34 cellular contexts compared by ENCODE assay signal in genomic region chr11:32576456-32576855, GRCh38.
"Had no signal": no experiment of that assay in that cellular context is flagged by ENCODE, and none has a peak within 500 bp of the region (broad histone marks: within the 10 kb centered on the region; RNA-seq: fewer than 3 reads in every experiment).

No MANE protein-coding gene starts in this region.

- H3K27ac ChIP-seq: brain microvascular endothelial cell, esophagus muscularis mucosa, foreskin keratinocyte, gastrocnemius medialis, heart left ventricle, WERI-Rb-1 had no signal

- FAIRE-seq: astrocyte, bronchial epithelial cell, colon had no signal

- H3K4me3 ChIP-seq: esophagus muscularis mucosa, gastrocnemius medialis, heart left ventricle had no signal

- DNase-seq: activated B cell treated with CpG ODN at 0.5 μM for 24 hours; activated CD4-positive, alpha-beta memory T cell treated with anti-CD3 and anti-CD28 coated beads for 36 hours; activated CD4-positive, alpha-beta T cell treated with anti-CD3 and anti-CD28 coated beads for 48 hours; activated CD4-positive, alpha-beta T cell treated with anti-CD3 and anti-CD28 coated beads, Interleukin-2, amount 50 U/mL, for 1 hour; activated CD8-positive, alpha-beta memory T cell treated with anti-CD3 and anti-CD28 coated beads, Interleukin-2, amount 50 U/mL, for 48 hours; activated gamma-delta T cell; activated naive CD4-positive, alpha-beta T cell; activated naive CD4-positive, alpha-beta T cell treated with anti-CD3 and anti-CD28 coated beads, Interleukin-2, amount 50 U/mL, for 16 hours; activated T-cell treated with anti-CD3 and anti-CD28 coated beads for 4 hours; activated T-cell treated with anti-CD3 and anti-CD28 coated beads, Interleukin-2, amount 50 U/mL, for 24 hours; activated T-cell treated with anti-CD3 and anti-CD28 coated beads, Interleukin-2, amount 50 U/mL, for 72 hours; amniotic stem cell; anterior cingulate cortex; brain microvascular endothelial cell; cortex of kidney; dermis blood vessel endothelial cell; effector CD4-positive, alpha-beta T cell; effector memory CD8-positive, alpha-beta T cell; erythroblast; foreskin keratinocyte; gastrocnemius medialis; glutamatergic neuron; heart left ventricle; T-cell; T1000; WERI-Rb-1 had no signal

- H3K4me1 ChIP-seq: esophagus muscularis mucosa, foreskin keratinocyte, gastrocnemius medialis, heart left ventricle had no signal

- H3K27ac Mint-ChIP-seq: activated B cell treated with CpG ODN at 0.5 μM for 24 hours; activated CD4-positive, alpha-beta memory T cell treated with anti-CD3 and anti-CD28 coated beads for 36 hours; activated naive CD8-positive, alpha-beta T cell; activated T-cell treated with anti-CD3 and anti-CD28 coated beads, Interleukin-2, amount 50 U/mL, for 24 hours; activated T-cell treated with anti-CD3 and anti-CD28 coated beads, Interleukin-2, amount 50 U/mL, for 72 hours; effector memory CD8-positive, alpha-beta T cell; T-cell; T-helper 1 cell treated with Interleukin-12 subunit alpha and Interleukin-12 subunit beta and Interleukin-4 antibody, amounts not matched to agents 30 μg/mL and 1 μg/mL, for 36 hours; T-helper 2 cell treated with Interferon-gamma antibody and Interleukin-4, amounts not matched to agents 5 μg/mL and 100 μg/mL, for 36 hours had no signal

- H3K27me3 Mint-ChIP-seq: activated T-cell treated with anti-CD3 and anti-CD28 coated beads, Interleukin-2, amount 50 U/mL, for 24 hours had no signal

- H3K4me3 Mint-ChIP-seq: activated B cell treated with CpG ODN at 0.5 μM for 24 hours; activated CD4-positive, alpha-beta memory T cell treated with anti-CD3 and anti-CD28 coated beads for 36 hours; activated naive CD8-positive, alpha-beta T cell; activated T-cell treated with anti-CD3 and anti-CD28 coated beads, Interleukin-2, amount 50 U/mL, for 24 hours; activated T-cell treated with anti-CD3 and anti-CD28 coated beads, Interleukin-2, amount 50 U/mL, for 72 hours; central memory CD8-positive, alpha-beta T cell; effector memory CD8-positive, alpha-beta T cell; T-cell; T-helper 1 cell treated with Interleukin-12 subunit alpha and Interleukin-12 subunit beta and Interleukin-4 antibody, amounts not matched to agents 30 μg/mL and 1 μg/mL, for 36 hours; T-helper 2 cell treated with Interferon-gamma antibody and Interleukin-4, amounts not matched to agents 5 μg/mL and 100 μg/mL, for 36 hours had no signal

- H3K36me3 Mint-ChIP-seq: activated CD4-positive, alpha-beta memory T cell treated with anti-CD3 and anti-CD28 coated beads for 36 hours; activated naive CD8-positive, alpha-beta T cell; T-cell had no signal

- H3K4me1 Mint-ChIP-seq: activated B cell treated with CpG ODN at 0.5 μM for 24 hours; central memory CD8-positive, alpha-beta T cell had no signal

- H3K9me3 Mint-ChIP-seq: activated B cell treated with CpG ODN at 0.5 μM for 24 hours; activated CD4-positive, alpha-beta memory T cell treated with anti-CD3 and anti-CD28 coated beads for 36 hours; activated T-cell treated with anti-CD3 and anti-CD28 coated beads, Interleukin-2, amount 50 U/mL, for 24 hours; activated T-cell treated with anti-CD3 and anti-CD28 coated beads, Interleukin-2, amount 50 U/mL, for 72 hours; central memory CD8-positive, alpha-beta T cell; effector memory CD8-positive, alpha-beta T cell; T-cell; T-helper 1 cell treated with Interleukin-12 subunit alpha and Interleukin-12 subunit beta and Interleukin-4 antibody, amounts not matched to agents 30 μg/mL and 1 μg/mL, for 36 hours; T-helper 2 cell treated with Interferon-gamma antibody and Interleukin-4, amounts not matched to agents 5 μg/mL and 100 μg/mL, for 36 hours had no signal

- H3K36me3 ChIP-seq: brain microvascular endothelial cell, esophagus muscularis mucosa, gastrocnemius medialis, heart left ventricle, WERI-Rb-1 had no signal

- H3K9me3 ChIP-seq: esophagus muscularis mucosa, gastrocnemius medialis, heart left ventricle had no signal

- H3K27me3 ChIP-seq: brain microvascular endothelial cell had no signal
